In genomic region chr6:125703882-125704281, GRCh38 we compare ENCODE assay signal across 1 cellular context.
TF ChIP-seq lines count a peak whose summit lies in the region.
"Not testable (repeated sequence)": the region's sequence is repeated elsewhere in the genome, so short reads cannot be mapped to it uniquely, and the experiment has no call there.

No MANE protein-coding gene starts in this region.

TF ChIP-seq in K562, 482 proteins besides CTCF, POLR2A, EP300 and RAD21 (continued from another document):
- not testable (repeated sequence) for TF ChIP-seq PBX2 (CRISPR knock-in tag; IDR thresholded peaks at IDR 0.05; ENCODE audit: low read depth)
- TF ChIP-seq PBX2 (tag; conservative IDR thresholded peaks at IDR 0.05; ENCODE audit: low read depth) (0 out of 2 replicates have a peak, but pooled peaks have one; percentile 9), CEBPB (tag; IDR thresholded peaks at IDR 0.05) (peak; percentile 58)
TF ChIP-seq in K562: peak in this region for 3; not testable (repeated sequence) for 479.
